In genomic region chr5:178113141-178113787, GRCh38 we compare ENCODE assay signal across 1 cellular context.
TF ChIP-seq lines count a peak whose summit lies in the region.

Gene N4BP3, plus strand, starts transcription at chr5:178113532. Its CDS starts 6,052 bp downstream, at chr5:178119584.

TF ChIP-seq in HepG2, 621 proteins besides CTCF, POLR2A, EP300 and RAD21 (continued from another document):
- TF ChIP-seq ZNF609 (CRISPR knock-in tag; IDR thresholded peaks at IDR 0.05; ENCODE audit: borderline replicate concordance), result no peak
